Comparison of ENCODE assay signal across 1 cellular context in the genomic region with DNA sequence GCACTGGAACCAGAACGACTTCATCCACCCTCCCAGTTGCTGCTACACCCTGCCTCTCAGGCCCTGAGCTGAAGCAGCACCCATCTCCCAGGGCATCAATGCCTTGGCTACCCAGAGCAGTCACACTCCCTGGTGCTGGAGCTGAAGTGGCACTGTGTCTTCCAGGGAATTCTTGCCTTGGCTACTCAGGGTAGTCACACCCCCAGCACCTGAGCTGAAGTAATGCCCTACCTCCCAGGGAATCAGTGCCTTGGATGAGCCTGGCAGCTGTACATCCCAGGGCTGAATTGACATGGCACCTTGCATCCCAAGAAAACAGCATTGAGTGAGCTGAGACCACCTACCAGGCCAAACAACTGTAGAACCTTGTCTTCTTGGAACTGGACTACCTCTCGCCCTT.
TF ChIP-seq lines count a peak whose summit lies in the region.

No MANE protein-coding gene starts in this region.

TF ChIP-seq in H1, 55 proteins besides CTCF, POLR2A, EP300 and RAD21:
- TF ChIP-seq EGR1 (IDR thresholded peaks at IDR 0.05; ENCODE audit: borderline replicate concordance, low read depth, low read length) (no peak), RXRA (IDR thresholded peaks at IDR 0.05; ENCODE audit: insufficient read depth, low read depth, low read length) (no peak), SP4 (IDR thresholded peaks at IDR 0.05; ENCODE audit: low read length) (no peak), YY1 (IDR thresholded peaks at IDR 0.05; ENCODE audit: low read depth, low read length) (no peak), POLR2AphosphoS5 (IDR thresholded peaks at IDR 0.05; ENCODE audit: low read depth, low read length) (no peak), ASH2L (IDR thresholded peaks at IDR 0.05; ENCODE audit: low read length) (no peak), ATF3 (IDR thresholded peaks at IDR 0.05; ENCODE audit: insufficient read depth, low read depth, low read length) (no peak), SP1 (IDR thresholded peaks at IDR 0.05; ENCODE audit: low read depth, low read length) (no peak), CHD1 (IDR thresholded peaks at IDR 0.05; ENCODE audit: low read depth, low read length) (no peak), SRF (IDR thresholded peaks at IDR 0.05; ENCODE audit: low read depth, low read length) (no peak), CTBP2 (IDR thresholded peaks at IDR 0.05; ENCODE audit: borderline replicate concordance, insufficient read depth, insufficient read length, low read length) (no peak)
